Comparison of ENCODE assay signal across 1 cellular context in genomic region chr15:41337631-41338522, GRCh38.
A peak's percentile ranks its signal among the peaks of the same experiment; 100 is the strongest.
TF ChIP-seq lines count a peak whose summit lies in the region.

No MANE protein-coding gene starts in this region.

TF ChIP-seq in K562, 482 proteins besides CTCF, POLR2A, EP300 and RAD21:
- no peak for TF ChIP-seq CAMTA2 (CRISPR knock-in tag; conservative IDR thresholded peaks at IDR 0.05)
- TF ChIP-seq PURB (CRISPR knock-in tag; IDR thresholded peaks at IDR 0.05; ENCODE audit: low read depth) = no peak
- TF ChIP-seq MAFG (tag; conservative IDR thresholded peaks at IDR 0.05) = peak; percentile 49; the same call in 1 of the 2 replicates
- TF ChIP-seq ILK (tag; IDR thresholded peaks at IDR 0.05; ENCODE audit: borderline replicate concordance, low read depth) = no peak
- TF ChIP-seq TOE1 (IDR thresholded peaks at IDR 0.05; ENCODE audit: borderline replicate concordance) = no peak
- TF ChIP-seq TOE1 (CRISPR knock-in tag; IDR thresholded peaks at IDR 0.05; ENCODE audit: borderline replicate concordance, low read depth) = no peak
- TF ChIP-seq TEAD2 (tag; IDR thresholded peaks at IDR 0.05) = no peak
- TF ChIP-seq RCOR1 (IDR thresholded peaks at IDR 0.05; ENCODE audit: borderline replicate concordance in 1 of 2, low read depth in 2 of 2, low read length in 2 of 2) = no peak
- no peak for TF ChIP-seq SOX6 (IDR thresholded peaks at IDR 0.05)
- TF ChIP-seq LARP7 (IDR thresholded peaks at IDR 0.05) = no peak
- TF ChIP-seq TCFL5 (CRISPR knock-in tag; conservative IDR thresholded peaks at IDR 0.05) = no peak
- TF ChIP-seq GTF2E2 (tag; IDR thresholded peaks at IDR 0.05) = no peak
- no peak for TF ChIP-seq MTF1 (CRISPR knock-in tag; IDR thresholded peaks at IDR 0.05; ENCODE audit: borderline replicate concordance)
- TF ChIP-seq PCBP1 (IDR thresholded peaks at IDR 0.05; ENCODE audit: low read depth, low read length, poor library complexity, severe bottlenecking) = no peak
- no peak for TF ChIP-seq EZH2 (IDR thresholded peaks at IDR 0.05; ENCODE audit: borderline replicate concordance, low read depth, low read length)
- peak; percentile 72; the same call in 1 of the 2 replicates for TF ChIP-seq C11orf30 (IDR thresholded peaks at IDR 0.05; ENCODE audit: low read depth)
- peak; percentile 66 for TF ChIP-seq ZNF316 (IDR thresholded peaks at IDR 0.05)
- TF ChIP-seq KAT2B (IDR thresholded peaks at IDR 0.05; ENCODE audit: low read depth, low read length) = no peak
- no peak for TF ChIP-seq HDAC2 (IDR thresholded peaks at IDR 0.05)
- no peak for TF ChIP-seq AFF4 (CRISPR knock-in tag; IDR thresholded peaks at IDR 0.05)
- TF ChIP-seq TFAP4 (CRISPR knock-in tag; IDR thresholded peaks at IDR 0.05; ENCODE audit: borderline replicate concordance) = no peak
